In the genomic region with DNA sequence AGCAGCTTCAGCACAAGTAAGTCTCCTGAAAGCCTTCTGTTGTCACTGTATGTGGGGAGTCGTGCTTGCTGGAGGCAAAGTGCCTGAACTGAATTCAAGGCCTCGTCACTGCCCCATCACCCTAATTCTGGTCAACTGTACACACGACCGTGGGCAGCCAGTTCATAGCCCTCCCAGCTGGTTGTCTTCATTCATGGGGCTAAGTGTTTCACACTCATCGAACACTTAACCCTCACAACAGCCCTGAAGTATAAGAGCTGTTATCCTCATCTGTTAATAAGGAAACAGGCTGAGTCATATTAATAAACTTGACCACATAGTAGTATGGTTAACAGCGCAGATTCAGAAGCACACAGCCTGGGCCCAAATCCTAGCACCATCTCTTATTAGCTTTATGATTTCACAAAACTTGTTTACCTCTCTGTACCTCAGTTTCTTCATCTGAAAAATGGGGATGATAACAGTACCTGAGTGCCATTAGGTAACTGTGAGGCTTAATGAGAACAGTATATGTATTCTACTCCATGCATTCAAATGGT, we compare ENCODE assay signal across 9 cellular contexts.
DNase-seq lines count a peak whose midpoint lies in the region; ATAC-seq and TF ChIP-seq lines count a peak whose summit lies in the region.
"Had no signal": no experiment of that assay in that cellular context is flagged by ENCODE, and none has a peak within 500 bp of the region (broad histone marks: within the 10 kb centered on the region; RNA-seq: fewer than 3 reads in every experiment).

No MANE protein-coding gene starts in this region.

- ATAC-seq in body of pancreas: peak; percentile 18
- no peak for ATAC-seq in HG02852 (IDR thresholded peaks at IDR 0.05; ENCODE audit: unreplicated experiment)
- ATAC-seq: activated CD8-positive, alpha-beta T cell treated with anti-CD3 and anti-CD28 coated beads for 36 hours had no signal

- H3K79me2 ChIP-seq in GM23248 (ENCODE audit: insufficient read depth): no peaks in the 10 kb centered on the region

- no peaks in the 10 kb centered on the region for H3K9me2 ChIP-seq in GM23248 (ENCODE audit: insufficient read depth)

- no peaks in the 10 kb centered on the region for H4K20me1 ChIP-seq in GM23248 (ENCODE audit: insufficient read depth)

- DNase-seq in GM23248 (peak; percentile 79), body of pancreas (no peak), kidney tubule cell (ENCODE audit: low spot score) (peak; percentile 69), ureter (ENCODE audit: low spot score) (no peak), mesenteric fat pad (ENCODE audit: low spot score) (no peak), posterior vena cava (ENCODE audit: low spot score) (no peak)
- DNase-seq: activated CD8-positive, alpha-beta T cell treated with anti-CD3 and anti-CD28 coated beads for 36 hours had no signal

- in situ Hi-C loops in GM23248 (cut with MboI): no loop called here

- intact Hi-C loops in body of pancreas (cut with DNase I): no loop called here
- intact Hi-C loops in posterior vena cava (cut with DNase I): no loop called here

- 4 to 5% methylated on average over 6 of the region's 6 CpGs for WGBS in GM23248 (ENCODE audit: low coverage in 1 of 2, low lambda C conversion rate in 2 of 2, missing lambda C conversion rate in 2 of 2), 2 experiments
- WGBS in body of pancreas, 2 donors: 85 to 86% methylated on average over 6 of the region's 6 CpGs

- H3K9ac ChIP-seq in GM23248 (peak overlapping the region; percentile 75), stomach smooth muscle (ENCODE audit: low read length in 2 of 2) (peak overlapping the region in 1 of 2 donors; percentile 42)

- peak overlapping the region; percentile 78 for H3K4me2 ChIP-seq in GM23248 (ENCODE audit: unreplicated experiment)

- H3K27me3 ChIP-seq in GM23248 (replicated peaks; ENCODE audit: insufficient read depth) (no peaks in the 10 kb centered on the region), body of pancreas (no peaks in the 10 kb centered on the region), stomach smooth muscle (ENCODE audit: control insufficient read depth in 1 of 2, insufficient read depth in 2 of 2, low read length in 2 of 2) (no peaks in the 10 kb centered on the region)

- H3K36me3 ChIP-seq in GM23248 (ENCODE audit: low read depth) (no peaks in the 10 kb centered on the region), body of pancreas (replicated peaks in 1 of 2; ENCODE audit: insufficient read depth in 1 of 2, low read depth in 2 of 2) (no peaks in the 10 kb centered on the region), stomach smooth muscle (ENCODE audit: control insufficient read depth in 2 of 2, insufficient read depth in 2 of 2, low read length in 2 of 2) (peaks cover 17 to 18% of the 10 kb centered on the region in 2 donors)

- peak overlapping the region; percentile 26; the same call in 1 of the 2 replicates for H3K4me3 ChIP-seq in GM23248
- H3K4me3 ChIP-seq in body of pancreas: no peak overlapping the region
- peak overlapping the region in 1 of 2 donors; percentile 40 for H3K4me3 ChIP-seq in stomach smooth muscle (ENCODE audit: low read length in 2 of 2)

- H3K27ac ChIP-seq in GM23248 (peak overlapping the region; percentile 95), body of pancreas (peak overlapping the region in 2 of 4 donors; percentile 35 to 49), stomach smooth muscle (ENCODE audit: low read length) (peak overlapping the region; percentile 80)

- TF ChIP-seq CTCF in body of pancreas (IDR thresholded peaks at IDR 0.05): no peak

- no peak for TF ChIP-seq POLR2A in body of pancreas (IDR thresholded peaks at IDR 0.05)

- peak overlapping the region; percentile 76 for H2AFZ ChIP-seq in GM23248

- H3F3A ChIP-seq in GM23248 (ENCODE audit: insufficient read depth): peaks cover 19% of the 10 kb centered on the region

- H3K9me3 ChIP-seq in GM23248 (ENCODE audit: low read depth) (no peaks in the 10 kb centered on the region), body of pancreas (no peaks in the 10 kb centered on the region), stomach smooth muscle (ENCODE audit: control insufficient read depth in 2 of 2, low read length in 2 of 2) (no peaks in the 10 kb centered on the region)

- peaks cover 21% of the 10 kb centered on the region for H3K4me1 ChIP-seq in GM23248 (ENCODE audit: insufficient read depth)
- H3K4me1 ChIP-seq in body of pancreas: peaks cover 7% of the 10 kb centered on the region
- peaks cover 26% of the 10 kb centered on the region for H3K4me1 ChIP-seq in stomach smooth muscle (ENCODE audit: control insufficient read depth, insufficient read depth, low read length)

Comparison
In these comparisons a context has a peak if more than half of its experiments do, and no peak if none do; other contexts are left out.
1. DNase-seq: peak in GM23248 (single experiment) and kidney tubule cell (single experiment); none in body of pancreas (0 of 4), ureter (single experiment), mesenteric fat pad (single experiment) and posterior vena cava (single experiment).